1 cellular context compared by ENCODE assay signal in genomic region chr7:200290-200689, GRCh38.
TF ChIP-seq lines count a peak whose summit lies in the region.

No MANE protein-coding gene starts in this region.

TF ChIP-seq in PFSK-1, 5 proteins besides CTCF, POLR2A, EP300 and RAD21:
- TF ChIP-seq, protein P1, sequence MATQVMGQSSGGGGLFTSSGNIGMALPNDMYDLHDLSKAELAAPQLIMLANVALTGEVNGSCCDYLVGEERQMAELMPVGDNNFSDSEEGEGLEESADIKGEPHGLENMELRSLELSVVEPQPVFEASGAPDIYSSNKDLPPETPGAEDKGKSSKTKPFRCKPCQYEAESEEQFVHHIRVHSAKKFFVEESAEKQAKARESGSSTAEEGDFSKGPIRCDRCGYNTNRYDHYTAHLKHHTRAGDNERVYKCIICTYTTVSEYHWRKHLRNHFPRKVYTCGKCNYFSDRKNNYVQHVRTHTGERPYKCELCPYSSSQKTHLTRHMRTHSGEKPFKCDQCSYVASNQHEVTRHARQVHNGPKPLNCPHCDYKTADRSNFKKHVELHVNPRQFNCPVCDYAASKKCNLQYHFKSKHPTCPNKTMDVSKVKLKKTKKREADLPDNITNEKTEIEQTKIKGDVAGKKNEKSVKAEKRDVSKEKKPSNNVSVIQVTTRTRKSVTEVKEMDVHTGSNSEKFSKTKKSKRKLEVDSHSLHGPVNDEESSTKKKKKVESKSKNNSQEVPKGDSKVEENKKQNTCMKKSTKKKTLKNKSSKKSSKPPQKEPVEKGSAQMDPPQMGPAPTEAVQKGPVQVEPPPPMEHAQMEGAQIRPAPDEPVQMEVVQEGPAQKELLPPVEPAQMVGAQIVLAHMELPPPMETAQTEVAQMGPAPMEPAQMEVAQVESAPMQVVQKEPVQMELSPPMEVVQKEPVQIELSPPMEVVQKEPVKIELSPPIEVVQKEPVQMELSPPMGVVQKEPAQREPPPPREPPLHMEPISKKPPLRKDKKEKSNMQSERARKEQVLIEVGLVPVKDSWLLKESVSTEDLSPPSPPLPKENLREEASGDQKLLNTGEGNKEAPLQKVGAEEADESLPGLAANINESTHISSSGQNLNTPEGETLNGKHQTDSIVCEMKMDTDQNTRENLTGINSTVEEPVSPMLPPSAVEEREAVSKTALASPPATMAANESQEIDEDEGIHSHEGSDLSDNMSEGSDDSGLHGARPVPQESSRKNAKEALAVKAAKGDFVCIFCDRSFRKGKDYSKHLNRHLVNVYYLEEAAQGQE (IDR thresholded peaks at IDR 0.05; ENCODE audit: insufficient read depth in 1 of 2, low read depth in 2 of 2, low read length in 2 of 2): no peak
- peak; percentile 33; the same call in 1 of the 2 replicates for TF ChIP-seq POLR2AphosphoS5 (IDR thresholded peaks at IDR 0.05; ENCODE audit: low read depth, low read length)
